Comparison of ENCODE assay signal across 28 cellular contexts in the genomic region with DNA sequence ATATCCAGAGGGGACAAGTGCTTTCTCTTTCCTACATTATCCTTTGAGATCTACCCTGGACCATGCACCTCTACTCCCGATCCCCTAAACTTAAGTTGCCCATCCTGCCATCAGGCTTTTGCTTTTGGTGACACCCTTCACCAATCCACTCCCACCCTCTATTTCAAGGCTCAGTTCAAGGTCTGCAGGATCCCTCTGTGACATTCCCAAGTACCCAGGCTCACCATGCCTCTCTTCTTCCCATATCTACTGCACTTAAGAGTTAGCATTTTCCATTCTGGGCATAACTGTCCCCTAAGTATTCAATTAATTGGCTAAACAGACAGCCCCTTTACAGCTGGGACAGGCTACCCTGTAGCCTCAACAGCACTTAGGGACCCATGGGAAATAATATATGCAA. TPM values are rescaled to one million over a fixed set of nuclear protein-coding genes. Genes with fewer than 3 reads are reported as not detected.
DNase-seq lines count a peak whose midpoint lies in the region; ATAC-seq and TF ChIP-seq lines count a peak whose summit lies in the region.
"Had no signal": no experiment of that assay in that cellular context is flagged by ENCODE, and none has a peak within 500 bp of the region (broad histone marks: within the 10 kb centered on the region; RNA-seq: fewer than 3 reads in every experiment).

No MANE protein-coding gene starts in this region.

- H3K9me2 ChIP-seq in DOHH2 (replicated peaks; ENCODE audit: control insufficient read depth, low read length) (no peaks in the 10 kb centered on the region), Karpas-422 (replicated peaks; ENCODE audit: insufficient read depth, low read length) (no peaks in the 10 kb centered on the region)

- H2AFZ ChIP-seq in Karpas-422 (ENCODE audit: low read length) (no peak overlapping the region), osteoblast (ENCODE audit: low read length) (no peak overlapping the region)

- H3K36me3 ChIP-seq in DOHH2 (ENCODE audit: control insufficient read depth, low read length): peaks cover 60% of the 10 kb centered on the region
- peaks cover 19% of the 10 kb centered on the region; the same call in 1 of the 2 replicates for H3K36me3 ChIP-seq in Karpas-422 (ENCODE audit: insufficient read depth, low read length)
- H3K36me3 ChIP-seq in osteoblast (ENCODE audit: insufficient read depth, low read length): peaks cover 37% of the 10 kb centered on the region

- no peak for ATAC-seq in GM18505 (IDR thresholded peaks at IDR 0.05; ENCODE audit: unreplicated experiment)
- ATAC-seq: gastrocnemius medialis; left cardiac atrium; naive thymus-derived CD8-positive, alpha-beta T cell; stimulated activated effector memory CD8-positive, alpha-beta T cell treated with anti-CD3 and anti-CD28 coated beads, Interleukin-12 subunit alpha, Interleukin-12 subunit beta, amount 100 ng/mL, for 72 hours had no signal

- peaks cover 8% of the 10 kb centered on the region; the same call in 1 of the 2 replicates for H3F3A ChIP-seq in DOHH2 (ENCODE audit: control insufficient read depth, insufficient read depth)

- H3K4me1 ChIP-seq in DOHH2 (ENCODE audit: control insufficient read depth, low read length): peaks cover 30% of the 10 kb centered on the region
- H3K4me1 ChIP-seq in Karpas-422 (ENCODE audit: low read length): peaks cover 41% of the 10 kb centered on the region
- peaks cover 41% of the 10 kb centered on the region for H3K4me1 ChIP-seq in osteoblast (ENCODE audit: insufficient read depth, low read length)

- H3K9me3 ChIP-seq in DOHH2 (ENCODE audit: control insufficient read depth, insufficient read depth, low read length) (no peaks in the 10 kb centered on the region), Karpas-422 (ENCODE audit: low read length) (no peaks in the 10 kb centered on the region), osteoblast (ENCODE audit: low read depth, low read length) (no peaks in the 10 kb centered on the region)
- H3K9me3 ChIP-seq: gastrocnemius medialis had no signal

- no peak overlapping the region for H3K9ac ChIP-seq in Karpas-422 (ENCODE audit: low read length)
- H3K9ac ChIP-seq: KMS-11 had no signal

- H3K27me3 ChIP-seq in DOHH2 (ENCODE audit: control insufficient read depth, low read length) (no peaks in the 10 kb centered on the region), Karpas-422 (ENCODE audit: low read length) (no peaks in the 10 kb centered on the region), osteoblast (ENCODE audit: insufficient read depth, low read length) (no peaks in the 10 kb centered on the region)
- H3K27me3 ChIP-seq: gastrocnemius medialis had no signal

- H3K4me2 ChIP-seq in DOHH2 (ENCODE audit: low read length) (peak overlapping the region; percentile 85), Karpas-422 (ENCODE audit: low read depth, low read length, poor library complexity, severe bottlenecking) (peak overlapping the region; percentile 83), osteoblast (ENCODE audit: insufficient read depth, low read length) (peak overlapping the region; percentile 94)

- H3K4me3 ChIP-seq in DOHH2 (ENCODE audit: low read length) (no peak overlapping the region), Karpas-422 (ENCODE audit: low read length) (no peak overlapping the region), choroid plexus epithelial cell (ENCODE audit: low read depth, low read length) (peak overlapping the region; percentile 38), osteoblast (ENCODE audit: insufficient read depth, low read length) (peak overlapping the region; percentile 82)
- H3K4me3 ChIP-seq: gastrocnemius medialis, lung had no signal

- H3K27ac ChIP-seq in DOHH2 (ENCODE audit: low read depth, low read length): no peak overlapping the region
- H3K27ac ChIP-seq in Karpas-422 (ENCODE audit: low read length): peak overlapping the region; percentile 75
- H3K27ac ChIP-seq in osteoblast (ENCODE audit: low read depth, low read length): no peak overlapping the region
- H3K27ac ChIP-seq: gastrocnemius medialis, HL-60, KMS-11 had no signal

- TF ChIP-seq POLR2A in GM18505 (IDR thresholded peaks at IDR 0.05; ENCODE audit: borderline replicate concordance, extremely low read depth, insufficient read depth, insufficient read length): no peak

- peaks cover 65% of the 10 kb centered on the region for H3K79me2 ChIP-seq in DOHH2 (ENCODE audit: control insufficient read depth, low read length)
- H3K79me2 ChIP-seq in Karpas-422 (ENCODE audit: low read length): peaks cover 74% of the 10 kb centered on the region
- H3K79me2 ChIP-seq in osteoblast (ENCODE audit: insufficient read depth, low read length): peaks cover 65% of the 10 kb centered on the region

- TF ChIP-seq CTCF in DOHH2 (IDR thresholded peaks at IDR 0.05; ENCODE audit: low read depth, low read length, poor library complexity, severe bottlenecking) (no peak), choroid plexus epithelial cell (conservative IDR thresholded peaks at IDR 0.05; ENCODE audit: low read depth, low read length) (no peak), osteoblast (IDR thresholded peaks at IDR 0.05; ENCODE audit: extremely low read depth, low read depth, low read length) (no peak)

- DNase-seq in Karpas-422: no peak
- no peak for DNase-seq in choroid plexus epithelial cell (ENCODE audit: low read depth)
- DNase-seq in osteoblast (ENCODE audit: insufficient read length, low spot score, missing footprints): no peak
- DNase-seq in glomerular visceral epithelial cell (ENCODE audit: extremely low spot score): no peak
- DNase-seq in NCI-H345 treated with DMSO at 0.1 percent for 48 hours (lab: John Stamatoyannopoulos, UW; ENCODE audit: unreplicated experiment): no peak
- DNase-seq: activated CD4-positive, alpha-beta T cell treated with anti-CD3 and anti-CD28 coated beads, Interleukin-2, amount 50 U/mL, for 4 hours; activated CD4-positive, CD25-positive, alpha-beta regulatory T cell; activated gamma-delta T cell treated with Interleukin-2 at 50 U/mL for 16 hours; activated naive CD8-positive, alpha-beta T cell treated with anti-CD3 and anti-CD28 coated beads, Interleukin-2, amount 10 ng/mL, durations not matched to agents 7 days and 5 days; activated T-cell treated with anti-CD3 and anti-CD28 coated beads, Interleukin-2, amount 50 U/mL, for 48 hours; aorta; Calu3; DMS79; endodermal cell; gastrocnemius medialis; hippocampal formation; left cardiac atrium; MV-4-11; naive thymus-derived CD8-positive, alpha-beta T cell; NCI-H146; occipital lobe; T-helper 1 cell had no signal

- H4K20me1 ChIP-seq in DOHH2 (ENCODE audit: control insufficient read depth, insufficient read depth, low read depth, low read length) (no peaks in the 10 kb centered on the region), Karpas-422 (ENCODE audit: insufficient read depth, low read depth, low read length) (no peaks in the 10 kb centered on the region), osteoblast (ENCODE audit: insufficient read depth, low read length) (peaks cover 2% of the 10 kb centered on the region)

RNA-seq across cellular contexts. Expression of gene NFYB, which starts 3.1 kb away (rescaled TPM):
- 15.5 and 27.0 TPM in 2 replicates for total RNA-seq in Karpas-422 (2014; rRNA removed; shearing (Covaris generic); ENCODE audit: low replicate concordance)
- 22.4 and 25.7 TPM in 2 replicates for total RNA-seq in osteoblast

Comparison
In these comparisons a context has a peak if more than half of its experiments do, and no peak if none do; other contexts are left out.
1. H3K4me3 ChIP-seq: peak in choroid plexus epithelial cell (single experiment) and osteoblast (single experiment); none in DOHH2 (single experiment) and Karpas-422 (single experiment).
2. Peak in every context shown above with its lines, with median percentiles within 50 percentile points of each other: H3K4me2 ChIP-seq.